In genomic region chr11:20026629-20027545, GRCh38 we compare ENCODE assay signal across 1 cellular context.
TF ChIP-seq lines count a peak whose summit lies in the region.

No MANE protein-coding gene starts in this region.

TF ChIP-seq in H1, 55 proteins besides CTCF, POLR2A, EP300 and RAD21 (continued from another document):
- TF ChIP-seq, protein P1, sequence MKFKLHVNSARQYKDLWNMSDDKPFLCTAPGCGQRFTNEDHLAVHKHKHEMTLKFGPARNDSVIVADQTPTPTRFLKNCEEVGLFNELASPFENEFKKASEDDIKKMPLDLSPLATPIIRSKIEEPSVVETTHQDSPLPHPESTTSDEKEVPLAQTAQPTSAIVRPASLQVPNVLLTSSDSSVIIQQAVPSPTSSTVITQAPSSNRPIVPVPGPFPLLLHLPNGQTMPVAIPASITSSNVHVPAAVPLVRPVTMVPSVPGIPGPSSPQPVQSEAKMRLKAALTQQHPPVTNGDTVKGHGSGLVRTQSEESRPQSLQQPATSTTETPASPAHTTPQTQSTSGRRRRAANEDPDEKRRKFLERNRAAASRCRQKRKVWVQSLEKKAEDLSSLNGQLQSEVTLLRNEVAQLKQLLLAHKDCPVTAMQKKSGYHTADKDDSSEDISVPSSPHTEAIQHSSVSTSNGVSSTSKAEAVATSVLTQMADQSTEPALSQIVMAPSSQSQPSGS (IDR thresholded peaks at IDR 0.05; ENCODE audit: low read length): peak; percentile 95
- no peak for TF ChIP-seq EGR1 (IDR thresholded peaks at IDR 0.05; ENCODE audit: borderline replicate concordance, low read depth, low read length)
- no peak for TF ChIP-seq EZH2 (IDR thresholded peaks at IDR 0.05; ENCODE audit: low read depth, low read length, severe bottlenecking)
- no peak for TF ChIP-seq JUND (IDR thresholded peaks at IDR 0.05; ENCODE audit: low read length)
- TF ChIP-seq JUN (IDR thresholded peaks at IDR 0.05; ENCODE audit: low read depth, low read length): no peak
- no peak for TF ChIP-seq RNF2 (IDR thresholded peaks at IDR 0.05; ENCODE audit: borderline replicate concordance, low read depth, low read length, missing control alignments, poor library complexity, severe bottlenecking)
- no peak for TF ChIP-seq CBX5 (IDR thresholded peaks at IDR 0.05; ENCODE audit: low read depth, low read length)
- peak; percentile 99 for TF ChIP-seq KDM1A (IDR thresholded peaks at IDR 0.05; ENCODE audit: borderline replicate concordance, low read length)
- no peak for TF ChIP-seq CBX8 (IDR thresholded peaks at IDR 0.05; ENCODE audit: borderline replicate concordance, low read depth, low read length)
- no peak; the same call in 1 of the 2 replicates for TF ChIP-seq TBP (IDR thresholded peaks at IDR 0.05; ENCODE audit: low read depth, low read length)
- no peak for TF ChIP-seq RXRA (IDR thresholded peaks at IDR 0.05; ENCODE audit: insufficient read depth, low read depth, low read length)
- TF ChIP-seq SAP30 (IDR thresholded peaks at IDR 0.05; ENCODE audit: insufficient read depth, insufficient replicate concordance, low read length): no peak
- TF ChIP-seq, protein P2, sequence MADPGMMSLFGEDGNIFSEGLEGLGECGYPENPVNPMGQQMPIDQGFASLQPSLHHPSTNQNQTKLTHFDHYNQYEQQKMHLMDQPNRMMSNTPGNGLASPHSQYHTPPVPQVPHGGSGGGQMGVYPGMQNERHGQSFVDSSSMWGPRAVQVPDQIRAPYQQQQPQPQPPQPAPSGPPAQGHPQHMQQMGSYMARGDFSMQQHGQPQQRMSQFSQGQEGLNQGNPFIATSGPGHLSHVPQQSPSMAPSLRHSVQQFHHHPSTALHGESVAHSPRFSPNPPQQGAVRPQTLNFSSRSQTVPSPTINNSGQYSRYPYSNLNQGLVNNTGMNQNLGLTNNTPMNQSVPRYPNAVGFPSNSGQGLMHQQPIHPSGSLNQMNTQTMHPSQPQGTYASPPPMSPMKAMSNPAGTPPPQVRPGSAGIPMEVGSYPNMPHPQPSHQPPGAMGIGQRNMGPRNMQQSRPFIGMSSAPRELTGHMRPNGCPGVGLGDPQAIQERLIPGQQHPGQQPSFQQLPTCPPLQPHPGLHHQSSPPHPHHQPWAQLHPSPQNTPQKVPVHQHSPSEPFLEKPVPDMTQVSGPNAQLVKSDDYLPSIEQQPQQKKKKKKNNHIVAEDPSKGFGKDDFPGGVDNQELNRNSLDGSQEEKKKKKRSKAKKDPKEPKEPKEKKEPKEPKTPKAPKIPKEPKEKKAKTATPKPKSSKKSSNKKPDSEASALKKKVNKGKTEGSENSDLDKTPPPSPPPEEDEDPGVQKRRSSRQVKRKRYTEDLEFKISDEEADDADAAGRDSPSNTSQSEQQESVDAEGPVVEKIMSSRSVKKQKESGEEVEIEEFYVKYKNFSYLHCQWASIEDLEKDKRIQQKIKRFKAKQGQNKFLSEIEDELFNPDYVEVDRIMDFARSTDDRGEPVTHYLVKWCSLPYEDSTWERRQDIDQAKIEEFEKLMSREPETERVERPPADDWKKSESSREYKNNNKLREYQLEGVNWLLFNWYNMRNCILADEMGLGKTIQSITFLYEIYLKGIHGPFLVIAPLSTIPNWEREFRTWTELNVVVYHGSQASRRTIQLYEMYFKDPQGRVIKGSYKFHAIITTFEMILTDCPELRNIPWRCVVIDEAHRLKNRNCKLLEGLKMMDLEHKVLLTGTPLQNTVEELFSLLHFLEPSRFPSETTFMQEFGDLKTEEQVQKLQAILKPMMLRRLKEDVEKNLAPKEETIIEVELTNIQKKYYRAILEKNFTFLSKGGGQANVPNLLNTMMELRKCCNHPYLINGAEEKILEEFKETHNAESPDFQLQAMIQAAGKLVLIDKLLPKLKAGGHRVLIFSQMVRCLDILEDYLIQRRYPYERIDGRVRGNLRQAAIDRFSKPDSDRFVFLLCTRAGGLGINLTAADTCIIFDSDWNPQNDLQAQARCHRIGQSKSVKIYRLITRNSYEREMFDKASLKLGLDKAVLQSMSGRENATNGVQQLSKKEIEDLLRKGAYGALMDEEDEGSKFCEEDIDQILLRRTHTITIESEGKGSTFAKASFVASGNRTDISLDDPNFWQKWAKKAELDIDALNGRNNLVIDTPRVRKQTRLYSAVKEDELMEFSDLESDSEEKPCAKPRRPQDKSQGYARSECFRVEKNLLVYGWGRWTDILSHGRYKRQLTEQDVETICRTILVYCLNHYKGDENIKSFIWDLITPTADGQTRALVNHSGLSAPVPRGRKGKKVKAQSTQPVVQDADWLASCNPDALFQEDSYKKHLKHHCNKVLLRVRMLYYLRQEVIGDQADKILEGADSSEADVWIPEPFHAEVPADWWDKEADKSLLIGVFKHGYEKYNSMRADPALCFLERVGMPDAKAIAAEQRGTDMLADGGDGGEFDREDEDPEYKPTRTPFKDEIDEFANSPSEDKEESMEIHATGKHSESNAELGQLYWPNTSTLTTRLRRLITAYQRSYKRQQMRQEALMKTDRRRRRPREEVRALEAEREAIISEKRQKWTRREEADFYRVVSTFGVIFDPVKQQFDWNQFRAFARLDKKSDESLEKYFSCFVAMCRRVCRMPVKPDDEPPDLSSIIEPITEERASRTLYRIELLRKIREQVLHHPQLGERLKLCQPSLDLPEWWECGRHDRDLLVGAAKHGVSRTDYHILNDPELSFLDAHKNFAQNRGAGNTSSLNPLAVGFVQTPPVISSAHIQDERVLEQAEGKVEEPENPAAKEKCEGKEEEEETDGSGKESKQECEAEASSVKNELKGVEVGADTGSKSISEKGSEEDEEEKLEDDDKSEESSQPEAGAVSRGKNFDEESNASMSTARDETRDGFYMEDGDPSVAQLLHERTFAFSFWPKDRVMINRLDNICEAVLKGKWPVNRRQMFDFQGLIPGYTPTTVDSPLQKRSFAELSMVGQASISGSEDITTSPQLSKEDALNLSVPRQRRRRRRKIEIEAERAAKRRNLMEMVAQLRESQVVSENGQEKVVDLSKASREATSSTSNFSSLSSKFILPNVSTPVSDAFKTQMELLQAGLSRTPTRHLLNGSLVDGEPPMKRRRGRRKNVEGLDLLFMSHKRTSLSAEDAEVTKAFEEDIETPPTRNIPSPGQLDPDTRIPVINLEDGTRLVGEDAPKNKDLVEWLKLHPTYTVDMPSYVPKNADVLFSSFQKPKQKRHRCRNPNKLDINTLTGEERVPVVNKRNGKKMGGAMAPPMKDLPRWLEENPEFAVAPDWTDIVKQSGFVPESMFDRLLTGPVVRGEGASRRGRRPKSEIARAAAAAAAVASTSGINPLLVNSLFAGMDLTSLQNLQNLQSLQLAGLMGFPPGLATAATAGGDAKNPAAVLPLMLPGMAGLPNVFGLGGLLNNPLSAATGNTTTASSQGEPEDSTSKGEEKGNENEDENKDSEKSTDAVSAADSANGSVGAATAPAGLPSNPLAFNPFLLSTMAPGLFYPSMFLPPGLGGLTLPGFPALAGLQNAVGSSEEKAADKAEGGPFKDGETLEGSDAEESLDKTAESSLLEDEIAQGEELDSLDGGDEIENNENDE (IDR thresholded peaks at IDR 0.05; ENCODE audit: insufficient replicate concordance, low read length): peak; percentile 90
- TF ChIP-seq CEBPB (IDR thresholded peaks at IDR 0.05; ENCODE audit: low read depth, low read length): no peak
- no peak for TF ChIP-seq GTF2F1 (IDR thresholded peaks at IDR 0.05; ENCODE audit: borderline replicate concordance, low read depth, low read length)
- TF ChIP-seq BACH1 (IDR thresholded peaks at IDR 0.05; ENCODE audit: low read length): peak; percentile 60; the same call in 1 of the 2 replicates
- no peak; the same call in 1 of the 2 replicates for TF ChIP-seq MAFK (IDR thresholded peaks at IDR 0.05; ENCODE audit: low read depth, low read length)
- no peak for TF ChIP-seq SIRT6 (IDR thresholded peaks at IDR 0.05; ENCODE audit: low read length)
- peak; percentile 76 for TF ChIP-seq ASH2L (IDR thresholded peaks at IDR 0.05; ENCODE audit: low read length)
- no peak for TF ChIP-seq FOSL1 (IDR thresholded peaks at IDR 0.05; ENCODE audit: insufficient read depth, low read depth, low read length)
- TF ChIP-seq HDAC2 (IDR thresholded peaks at IDR 0.05; ENCODE audit: borderline replicate concordance in 1 of 2, low read depth in 2 of 2, low read length in 2 of 2): peak; percentile 91 to 96; a peak in 2 of 4 replicates
- TF ChIP-seq, protein P3, sequence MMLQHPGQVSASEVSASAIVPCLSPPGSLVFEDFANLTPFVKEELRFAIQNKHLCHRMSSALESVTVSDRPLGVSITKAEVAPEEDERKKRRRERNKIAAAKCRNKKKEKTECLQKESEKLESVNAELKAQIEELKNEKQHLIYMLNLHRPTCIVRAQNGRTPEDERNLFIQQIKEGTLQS (IDR thresholded peaks at IDR 0.05; ENCODE audit: insufficient read depth, low read depth, low read length): no peak
- TF ChIP-seq SP4 (IDR thresholded peaks at IDR 0.05; ENCODE audit: low read length): peak; percentile 66; the same call in 1 of the 2 replicates
- TF ChIP-seq, protein P4, sequence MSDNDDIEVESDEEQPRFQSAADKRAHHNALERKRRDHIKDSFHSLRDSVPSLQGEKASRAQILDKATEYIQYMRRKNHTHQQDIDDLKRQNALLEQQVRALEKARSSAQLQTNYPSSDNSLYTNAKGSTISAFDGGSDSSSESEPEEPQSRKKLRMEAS (IDR thresholded peaks at IDR 0.05): 0 out of 2 replicates have a peak, but pooled peaks have one; percentile 22
- no peak for TF ChIP-seq SP2 (IDR thresholded peaks at IDR 0.05; ENCODE audit: low read length)
- TF ChIP-seq SIX5 (IDR thresholded peaks at IDR 0.05; ENCODE audit: low read depth, low read length): no peak
- TF ChIP-seq HDAC6 (IDR thresholded peaks at IDR 0.05; ENCODE audit: low read depth, low read length): no peak
- TF ChIP-seq, protein P5, sequence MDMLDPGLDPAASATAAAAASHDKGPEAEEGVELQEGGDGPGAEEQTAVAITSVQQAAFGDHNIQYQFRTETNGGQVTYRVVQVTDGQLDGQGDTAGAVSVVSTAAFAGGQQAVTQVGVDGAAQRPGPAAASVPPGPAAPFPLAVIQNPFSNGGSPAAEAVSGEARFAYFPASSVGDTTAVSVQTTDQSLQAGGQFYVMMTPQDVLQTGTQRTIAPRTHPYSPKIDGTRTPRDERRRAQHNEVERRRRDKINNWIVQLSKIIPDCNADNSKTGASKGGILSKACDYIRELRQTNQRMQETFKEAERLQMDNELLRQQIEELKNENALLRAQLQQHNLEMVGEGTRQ (IDR thresholded peaks at IDR 0.05; ENCODE audit: low read length): no peak
- no peak for TF ChIP-seq RFX5 (IDR thresholded peaks at IDR 0.05; ENCODE audit: borderline replicate concordance, low read depth, low read length)
- peak; percentile 92 for TF ChIP-seq TCF12 (IDR thresholded peaks at IDR 0.05; ENCODE audit: low read depth, low read length)
- TF ChIP-seq BRCA1 (IDR thresholded peaks at IDR 0.05; ENCODE audit: low read depth, low read length): no peak; the same call in 1 of the 2 replicates
- TF ChIP-seq KDM5A (IDR thresholded peaks at IDR 0.05; ENCODE audit: low read length): no peak
- no peak for TF ChIP-seq TAF1 (IDR thresholded peaks at IDR 0.05; ENCODE audit: low read depth, low read length)
- peak; percentile 30; the same call in 1 of the 2 replicates for TF ChIP-seq TEAD4 (IDR thresholded peaks at IDR 0.05; ENCODE audit: low read depth, low read length)
- TF ChIP-seq PHF8 (conservative IDR thresholded peaks at IDR 0.05; ENCODE audit: low read depth, low read length): no peak
- 0 out of 2 replicates have a peak, but pooled peaks have one; percentile 4 for TF ChIP-seq NRF1 (IDR thresholded peaks at IDR 0.05; ENCODE audit: low read depth, low read length)
- peak; percentile 53; the same call in 1 of the 2 replicates for TF ChIP-seq CREB1 (IDR thresholded peaks at IDR 0.05)
- TF ChIP-seq KDM4A (IDR thresholded peaks at IDR 0.05; ENCODE audit: low read depth, low read length, severe bottlenecking): no peak
- TF ChIP-seq GABPA (IDR thresholded peaks at IDR 0.05; ENCODE audit: borderline replicate concordance, insufficient read depth, low read length): no peak
- TF ChIP-seq NANOG (IDR thresholded peaks at IDR 0.05; ENCODE audit: insufficient read depth, low read depth, low read length, poor library complexity, severe bottlenecking): peak; percentile 57
- no peak for TF ChIP-seq SUZ12 (IDR thresholded peaks at IDR 0.05; ENCODE audit: low read length)
- peak; percentile 99 for TF ChIP-seq CTBP2 (IDR thresholded peaks at IDR 0.05; ENCODE audit: borderline replicate concordance, insufficient read depth, insufficient read length, low read length)
- TF ChIP-seq YY1 (IDR thresholded peaks at IDR 0.05; ENCODE audit: low read depth, low read length): 0 out of 2 replicates have a peak, but pooled peaks have one; percentile 16
- no peak for TF ChIP-seq ZNF274 (IDR thresholded peaks at IDR 0.05; ENCODE audit: borderline replicate concordance, extremely low read depth, low read length)
- TF ChIP-seq POLR2AphosphoS5 (IDR thresholded peaks at IDR 0.05; ENCODE audit: low read depth, low read length): no peak; the same call in 1 of the 2 replicates
- no peak for TF ChIP-seq CHD1 (IDR thresholded peaks at IDR 0.05; ENCODE audit: low read depth, low read length)
- peak; percentile 64 for TF ChIP-seq CHD2 (IDR thresholded peaks at IDR 0.05; ENCODE audit: low read length)
- TF ChIP-seq SIN3A (conservative IDR thresholded peaks at IDR 0.05 in 1 of 2, IDR thresholded peaks at IDR 0.05 in 1 of 2; ENCODE audit: low read depth in 1 of 2, low read length in 2 of 2): peak; percentile 37 to 73; a peak in 2 of 4 replicates
- peak in 1 of 2 experiments; percentile 76 for TF ChIP-seq BCL11A (IDR thresholded peaks at IDR 0.05; ENCODE audit: low read depth in 2 of 2, low read length in 2 of 2)
